ENCODE assay signal across 1 cellular context in the genomic region with DNA sequence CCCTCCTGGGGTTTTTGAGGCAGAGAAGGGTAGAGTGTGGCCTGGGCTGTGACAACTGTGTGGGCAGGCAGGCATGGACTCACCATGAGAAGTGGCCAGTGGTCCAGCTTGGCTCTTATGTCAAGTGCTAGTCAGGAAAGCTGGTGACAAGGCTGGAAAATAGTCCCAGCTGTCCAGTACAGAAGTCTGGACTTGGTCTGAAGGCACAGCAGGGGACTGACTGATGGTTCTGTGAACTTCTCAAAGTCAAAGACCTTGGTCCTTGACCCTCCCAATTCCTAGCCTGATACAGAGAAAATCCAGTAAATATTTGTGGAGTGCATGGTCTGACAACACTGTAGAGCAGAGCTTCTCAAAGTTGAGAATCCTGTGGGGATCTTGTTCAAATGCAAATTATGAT.
TF ChIP-seq lines count a peak whose summit lies in the region.

No MANE protein-coding gene starts in this region.

TF ChIP-seq in GM23338, 12 proteins besides CTCF, POLR2A, EP300 and RAD21:
- TF ChIP-seq EZH2phosphoT487 (IDR thresholded peaks at IDR 0.05; ENCODE audit: unreplicated experiment) (no peak), NANOG (IDR thresholded peaks at IDR 0.05; ENCODE audit: borderline replicate concordance) (no peak), POLR2AphosphoS5 (IDR thresholded peaks at IDR 0.05; ENCODE audit: low read depth) (no peak), ZNF114 (CRISPR knock-in tag; IDR thresholded peaks at IDR 0.05) (no peak), ZNF331 (CRISPR knock-in tag; IDR thresholded peaks at IDR 0.05; ENCODE audit: low read depth) (no peak), JUNB (IDR thresholded peaks at IDR 0.05; ENCODE audit: unreplicated experiment) (no peak), STAT1 (IDR thresholded peaks at IDR 0.05; ENCODE audit: unreplicated experiment) (no peak), EZH2 (IDR thresholded peaks at IDR 0.05; ENCODE audit: low read depth, unreplicated experiment) (no peak), CREB1 (CRISPR knock-in tag; IDR thresholded peaks at IDR 0.05; ENCODE audit: low read depth) (no peak)
- TF ChIP-seq, protein P1, sequence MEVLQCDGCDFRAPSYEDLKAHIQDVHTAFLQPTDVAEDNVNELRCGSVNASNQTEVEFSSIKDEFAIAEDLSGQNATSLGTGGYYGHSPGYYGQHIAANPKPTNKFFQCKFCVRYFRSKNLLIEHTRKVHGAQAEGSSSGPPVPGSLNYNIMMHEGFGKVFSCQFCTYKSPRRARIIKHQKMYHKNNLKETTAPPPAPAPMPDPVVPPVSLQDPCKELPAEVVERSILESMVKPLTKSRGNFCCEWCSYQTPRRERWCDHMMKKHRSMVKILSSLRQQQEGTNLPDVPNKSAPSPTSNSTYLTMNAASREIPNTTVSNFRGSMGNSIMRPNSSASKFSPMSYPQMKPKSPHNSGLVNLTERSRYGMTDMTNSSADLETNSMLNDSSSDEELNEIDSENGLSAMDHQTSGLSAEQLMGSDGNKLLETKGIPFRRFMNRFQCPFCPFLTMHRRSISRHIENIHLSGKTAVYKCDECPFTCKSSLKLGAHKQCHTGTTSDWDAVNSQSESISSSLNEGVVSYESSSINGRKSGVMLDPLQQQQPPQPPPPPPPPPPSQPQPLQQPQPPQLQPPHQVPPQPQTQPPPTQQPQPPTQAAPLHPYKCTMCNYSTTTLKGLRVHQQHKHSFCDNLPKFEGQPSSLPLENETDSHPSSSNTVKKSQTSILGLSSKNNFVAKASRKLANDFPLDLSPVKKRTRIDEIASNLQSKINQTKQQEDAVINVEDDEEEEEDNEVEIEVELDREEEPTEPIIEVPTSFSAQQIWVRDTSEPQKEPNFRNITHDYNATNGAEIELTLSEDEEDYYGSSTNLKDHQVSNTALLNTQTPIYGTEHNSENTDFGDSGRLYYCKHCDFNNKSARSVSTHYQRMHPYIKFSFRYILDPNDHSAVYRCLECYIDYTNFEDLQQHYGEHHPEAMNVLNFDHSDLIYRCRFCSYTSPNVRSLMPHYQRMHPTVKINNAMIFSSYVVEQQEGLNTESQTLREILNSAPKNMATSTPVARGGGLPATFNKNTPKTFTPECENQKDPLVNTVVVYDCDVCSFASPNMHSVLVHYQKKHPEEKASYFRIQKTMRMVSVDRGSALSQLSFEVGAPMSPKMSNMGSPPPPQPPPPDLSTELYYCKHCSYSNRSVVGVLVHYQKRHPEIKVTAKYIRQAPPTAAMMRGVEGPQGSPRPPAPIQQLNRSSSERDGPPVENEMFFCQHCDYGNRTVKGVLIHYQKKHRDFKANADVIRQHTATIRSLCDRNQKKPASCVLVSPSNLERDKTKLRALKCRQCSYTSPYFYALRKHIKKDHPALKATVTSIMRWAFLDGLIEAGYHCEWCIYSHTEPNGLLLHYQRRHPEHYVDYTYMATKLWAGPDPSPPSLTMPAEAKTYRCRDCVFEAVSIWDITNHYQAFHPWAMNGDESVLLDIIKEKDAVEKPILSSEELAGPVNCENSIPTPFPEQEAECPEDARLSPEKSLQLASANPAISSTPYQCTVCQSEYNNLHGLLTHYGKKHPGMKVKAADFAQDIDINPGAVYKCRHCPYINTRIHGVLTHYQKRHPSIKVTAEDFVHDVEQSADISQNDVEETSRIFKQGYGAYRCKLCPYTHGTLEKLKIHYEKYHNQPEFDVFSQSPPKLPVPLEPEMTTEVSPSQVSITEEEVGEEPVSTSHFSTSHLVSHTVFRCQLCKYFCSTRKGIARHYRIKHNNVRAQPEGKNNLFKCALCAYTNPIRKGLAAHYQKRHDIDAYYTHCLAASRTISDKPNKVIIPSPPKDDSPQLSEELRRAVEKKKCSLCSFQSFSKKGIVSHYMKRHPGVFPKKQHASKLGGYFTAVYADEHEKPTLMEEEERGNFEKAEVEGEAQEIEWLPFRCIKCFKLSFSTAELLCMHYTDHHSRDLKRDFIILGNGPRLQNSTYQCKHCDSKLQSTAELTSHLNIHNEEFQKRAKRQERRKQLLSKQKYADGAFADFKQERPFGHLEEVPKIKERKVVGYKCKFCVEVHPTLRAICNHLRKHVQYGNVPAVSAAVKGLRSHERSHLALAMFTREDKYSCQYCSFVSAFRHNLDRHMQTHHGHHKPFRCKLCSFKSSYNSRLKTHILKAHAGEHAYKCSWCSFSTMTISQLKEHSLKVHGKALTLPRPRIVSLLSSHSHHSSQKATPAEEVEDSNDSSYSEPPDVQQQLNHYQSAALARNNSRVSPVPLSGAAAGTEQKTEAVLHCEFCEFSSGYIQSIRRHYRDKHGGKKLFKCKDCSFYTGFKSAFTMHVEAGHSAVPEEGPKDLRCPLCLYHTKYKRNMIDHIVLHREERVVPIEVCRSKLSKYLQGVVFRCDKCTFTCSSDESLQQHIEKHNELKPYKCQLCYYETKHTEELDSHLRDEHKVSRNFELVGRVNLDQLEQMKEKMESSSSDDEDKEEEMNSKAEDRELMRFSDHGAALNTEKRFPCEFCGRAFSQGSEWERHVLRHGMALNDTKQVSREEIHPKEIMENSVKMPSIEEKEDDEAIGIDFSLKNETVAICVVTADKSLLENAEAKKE (CRISPR knock-in tag; IDR thresholded peaks at IDR 0.05): no peak
- TF ChIP-seq, protein P2, sequence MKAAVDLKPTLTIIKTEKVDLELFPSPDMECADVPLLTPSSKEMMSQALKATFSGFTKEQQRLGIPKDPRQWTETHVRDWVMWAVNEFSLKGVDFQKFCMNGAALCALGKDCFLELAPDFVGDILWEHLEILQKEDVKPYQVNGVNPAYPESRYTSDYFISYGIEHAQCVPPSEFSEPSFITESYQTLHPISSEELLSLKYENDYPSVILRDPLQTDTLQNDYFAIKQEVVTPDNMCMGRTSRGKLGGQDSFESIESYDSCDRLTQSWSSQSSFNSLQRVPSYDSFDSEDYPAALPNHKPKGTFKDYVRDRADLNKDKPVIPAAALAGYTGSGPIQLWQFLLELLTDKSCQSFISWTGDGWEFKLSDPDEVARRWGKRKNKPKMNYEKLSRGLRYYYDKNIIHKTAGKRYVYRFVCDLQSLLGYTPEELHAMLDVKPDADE (IDR thresholded peaks at IDR 0.05): no peak
- TF ChIP-seq, protein P3, sequence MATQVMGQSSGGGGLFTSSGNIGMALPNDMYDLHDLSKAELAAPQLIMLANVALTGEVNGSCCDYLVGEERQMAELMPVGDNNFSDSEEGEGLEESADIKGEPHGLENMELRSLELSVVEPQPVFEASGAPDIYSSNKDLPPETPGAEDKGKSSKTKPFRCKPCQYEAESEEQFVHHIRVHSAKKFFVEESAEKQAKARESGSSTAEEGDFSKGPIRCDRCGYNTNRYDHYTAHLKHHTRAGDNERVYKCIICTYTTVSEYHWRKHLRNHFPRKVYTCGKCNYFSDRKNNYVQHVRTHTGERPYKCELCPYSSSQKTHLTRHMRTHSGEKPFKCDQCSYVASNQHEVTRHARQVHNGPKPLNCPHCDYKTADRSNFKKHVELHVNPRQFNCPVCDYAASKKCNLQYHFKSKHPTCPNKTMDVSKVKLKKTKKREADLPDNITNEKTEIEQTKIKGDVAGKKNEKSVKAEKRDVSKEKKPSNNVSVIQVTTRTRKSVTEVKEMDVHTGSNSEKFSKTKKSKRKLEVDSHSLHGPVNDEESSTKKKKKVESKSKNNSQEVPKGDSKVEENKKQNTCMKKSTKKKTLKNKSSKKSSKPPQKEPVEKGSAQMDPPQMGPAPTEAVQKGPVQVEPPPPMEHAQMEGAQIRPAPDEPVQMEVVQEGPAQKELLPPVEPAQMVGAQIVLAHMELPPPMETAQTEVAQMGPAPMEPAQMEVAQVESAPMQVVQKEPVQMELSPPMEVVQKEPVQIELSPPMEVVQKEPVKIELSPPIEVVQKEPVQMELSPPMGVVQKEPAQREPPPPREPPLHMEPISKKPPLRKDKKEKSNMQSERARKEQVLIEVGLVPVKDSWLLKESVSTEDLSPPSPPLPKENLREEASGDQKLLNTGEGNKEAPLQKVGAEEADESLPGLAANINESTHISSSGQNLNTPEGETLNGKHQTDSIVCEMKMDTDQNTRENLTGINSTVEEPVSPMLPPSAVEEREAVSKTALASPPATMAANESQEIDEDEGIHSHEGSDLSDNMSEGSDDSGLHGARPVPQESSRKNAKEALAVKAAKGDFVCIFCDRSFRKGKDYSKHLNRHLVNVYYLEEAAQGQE (IDR thresholded peaks at IDR 0.05; ENCODE audit: unreplicated experiment): no peak
TF ChIP-seq in GM23338: peak in this region for 0.
